Comparison of ENCODE assay signal across 12 cellular contexts in the genomic region with DNA sequence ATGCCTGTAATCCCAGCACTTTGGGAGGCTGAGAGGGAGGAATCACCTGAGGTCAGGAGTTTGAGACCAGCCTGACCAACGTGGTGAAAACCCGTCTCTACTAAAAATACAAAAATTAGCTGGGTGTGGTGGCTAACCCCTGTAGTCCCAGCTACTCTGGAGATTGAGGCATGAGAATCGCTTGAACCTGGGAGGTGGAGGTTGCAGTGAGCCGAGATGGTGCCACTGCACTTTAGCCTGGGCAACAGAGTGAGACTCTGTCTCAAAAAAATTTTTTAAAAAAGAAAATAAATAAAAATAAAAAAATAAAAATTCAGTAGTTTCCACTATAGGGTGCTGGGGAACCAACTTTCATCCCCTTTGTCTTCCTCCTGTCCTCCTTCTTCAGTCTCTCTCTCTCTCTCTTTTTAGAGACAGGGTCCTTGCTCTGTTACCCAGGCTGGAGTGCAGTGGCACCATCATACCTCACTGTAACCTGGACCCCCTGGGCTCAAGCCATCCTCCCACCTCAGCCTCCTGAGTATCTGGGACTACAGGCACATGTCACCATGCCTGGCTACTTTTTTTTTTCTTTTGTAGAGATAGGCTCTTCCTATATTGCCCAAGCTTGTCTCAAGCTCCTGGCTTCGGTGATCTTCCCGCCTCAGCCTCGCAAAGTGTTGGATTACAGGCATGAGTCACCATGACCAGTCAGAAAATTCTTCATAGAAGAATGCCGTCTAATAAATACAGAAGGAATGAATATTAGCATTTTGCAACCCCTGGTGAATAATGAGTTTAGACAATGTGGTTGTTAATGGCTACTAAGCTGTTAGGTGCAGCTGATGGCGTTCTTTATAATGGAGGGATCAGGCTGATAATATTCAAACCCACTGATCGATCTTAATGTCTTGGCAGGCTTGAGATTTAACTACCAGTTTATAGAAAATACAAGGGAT. TPM values are rescaled to one million over a fixed set of nuclear protein-coding genes. Genes with fewer than 3 reads are reported as not detected.
DNase-seq lines count a peak whose midpoint lies in the region; ATAC-seq and TF ChIP-seq lines count a peak whose summit lies in the region.
"Had no signal": no experiment of that assay in that cellular context is flagged by ENCODE, and none has a peak within 500 bp of the region (broad histone marks: within the 10 kb centered on the region; RNA-seq: fewer than 3 reads in every experiment).

No MANE protein-coding gene starts in this region.

- no peak for TF ChIP-seq POLR2A in esophagus squamous epithelium (IDR thresholded peaks at IDR 0.05)

- no peak for ATAC-seq in HG03045 (IDR thresholded peaks at IDR 0.05; ENCODE audit: unreplicated experiment)

- H3K36me3 ChIP-seq in rectal smooth muscle tissue (ENCODE audit: control insufficient read depth, insufficient read depth, low read length): no peaks in the 10 kb centered on the region
- H3K36me3 ChIP-seq in esophagus squamous epithelium: no peaks in the 10 kb centered on the region
- H3K36me3 ChIP-seq: suprapubic skin had no signal

- H3K4me3 ChIP-seq in rectal smooth muscle tissue (ENCODE audit: low read length) (no peak overlapping the region), esophagus squamous epithelium (no peak overlapping the region)
- H3K4me3 ChIP-seq: suprapubic skin had no signal

- TF ChIP-seq CTCF in esophagus squamous epithelium (IDR thresholded peaks at IDR 0.05): no peak

- intact Hi-C loops in esophagus squamous epithelium (cut with DNase I): no loop called here

- peak; percentile 68 for DNase-seq in GM03348 (ENCODE audit: low spot score)
- DNase-seq in NCI-H460 (ENCODE audit: extremely low read depth, low read depth): peak; percentile 81
- DNase-seq in epithelial cell of prostate (ENCODE audit: low read depth, low spot score): peak; percentile 29
- DNase-seq in COR-L47 (lab: John Stamatoyannopoulos, UW): no peak
- no peak for DNase-seq in esophagus squamous epithelium (lab: John Stamatoyannopoulos, UW)
- no peak for DNase-seq in NCI-H748 treated with DMSO at 0.1 percent for 48 hours (lab: John Stamatoyannopoulos, UW)
- DNase-seq: activated naive CD8-positive, alpha-beta T cell treated with anti-CD3 and anti-CD28 coated beads, Interleukin-2, amount 10 ng/mL, durations not matched to agents 7 days and 5 days; NCI-H2081 had no signal

- H3K4me1 ChIP-seq in rectal smooth muscle tissue (ENCODE audit: control insufficient read depth, insufficient read depth, low read length) (peaks cover 11% of the 10 kb centered on the region), esophagus squamous epithelium (peaks cover 0 to 9% (median 4%) of the 10 kb centered on the region in 3 donors)

- 52 to 56% methylated on average over 10 of the region's 10 CpGs for WGBS in esophagus squamous epithelium, 2 donors

- no peak overlapping the region for H3K9ac ChIP-seq in rectal smooth muscle tissue (ENCODE audit: low read length)

- H3K27ac ChIP-seq in epithelial cell of prostate (no peak overlapping the region), rectal smooth muscle tissue (ENCODE audit: low read depth, low read length) (peak overlapping the region; percentile 32), esophagus squamous epithelium (no peak overlapping the region)
- H3K27ac ChIP-seq: suprapubic skin, VCaP had no signal

- H3K27me3 ChIP-seq in rectal smooth muscle tissue (ENCODE audit: control insufficient read depth, insufficient read depth, low read length) (no peaks in the 10 kb centered on the region), esophagus squamous epithelium (no peaks in the 10 kb centered on the region)
- H3K27me3 ChIP-seq: suprapubic skin had no signal

- no peaks in the 10 kb centered on the region for H3K9me3 ChIP-seq in esophagus squamous epithelium
- H3K9me3 ChIP-seq: suprapubic skin had no signal

RNA-seq across cellular contexts. Expression of a gene that starts 20.6 kb away (rescaled TPM):
- total RNA-seq in NCI-H460 (2014; rRNA removed; shearing (Covaris generic)): 2.0 and 2.3 TPM in 2 replicates
- polyA plus RNA-seq in NCI-H460 (2014; cell fraction: nucleus; rRNA removed): 9.4 and 12.2 TPM in 2 replicates
- total RNA-seq in esophagus squamous epithelium: 10 to 100 TPM in 1 of 4 donors, 1 to 10 TPM in 3; 2.1 to 10.3 (median 3.7) TPM

Comparison
In these comparisons a context has a peak if more than half of its experiments do, and no peak if none do; other contexts are left out.
1. DNase-seq: peak in GM03348 (single experiment), NCI-H460 (single experiment) and epithelial cell of prostate (single experiment); none in COR-L47 (single experiment), esophagus squamous epithelium (single experiment) and NCI-H748 treated with DMSO at 0.1 percent for 48 hours (single experiment).